ENCODE assay signal across 8 cellular contexts in the genomic region with DNA sequence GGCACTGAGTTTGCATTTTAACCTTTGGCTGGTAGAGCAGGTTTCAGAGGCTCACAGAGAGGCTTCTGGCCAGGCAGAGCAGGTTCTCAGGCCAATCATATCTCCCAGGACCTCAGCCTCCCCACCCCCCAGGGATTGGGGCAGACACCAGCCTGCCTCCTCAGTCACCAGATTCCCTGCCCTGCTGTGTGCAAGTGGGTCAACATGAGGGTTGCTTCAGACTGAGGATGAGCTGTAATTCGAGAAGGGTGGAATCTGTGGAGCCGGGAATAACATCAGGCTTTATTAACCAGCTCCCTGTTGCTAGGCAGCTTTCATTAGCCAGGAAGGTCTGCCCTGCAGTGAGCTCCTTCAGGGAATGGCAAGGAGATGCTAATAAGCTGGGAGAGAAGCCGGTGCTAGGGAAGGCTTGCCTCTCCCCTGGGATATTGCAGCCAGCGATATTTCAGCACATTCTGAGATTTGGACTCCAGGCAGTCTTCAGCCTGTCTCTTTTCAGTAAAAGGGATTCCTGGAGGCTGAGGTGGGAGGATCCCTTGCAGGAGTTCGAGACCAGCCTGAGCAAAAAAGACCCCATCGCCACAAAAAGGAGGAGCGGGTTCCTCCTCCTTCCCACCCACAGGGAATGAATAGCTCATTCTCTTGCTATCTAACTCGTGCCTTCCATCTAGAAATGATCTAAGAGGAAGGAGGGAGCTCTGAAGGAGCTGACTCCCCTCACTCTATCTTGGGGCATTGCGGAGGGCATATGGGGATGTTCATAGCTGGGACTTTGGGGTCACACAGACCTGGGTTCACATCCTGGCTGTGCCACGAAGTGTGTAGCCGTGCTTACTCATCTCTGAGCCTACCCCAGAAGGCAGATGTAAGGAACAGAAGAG. TPM values are rescaled to one million over a fixed set of nuclear protein-coding genes. Genes with fewer than 3 reads are reported as not detected.
DNase-seq lines count a peak whose midpoint lies in the region; ATAC-seq and TF ChIP-seq lines count a peak whose summit lies in the region.

No MANE protein-coding gene starts in this region.

- DNase-seq in DMS53 treated with DMSO at 0.1 percent for 48 hours (lab: John Stamatoyannopoulos, UW; ENCODE audit: unreplicated experiment) (peak; percentile 83), NCI-H2171 (lab: John Stamatoyannopoulos, UW) (peak; percentile 93), chondrocyte (ENCODE audit: low spot score) (no peak), T-helper 9 cell (no peak)
- no peak for DNase-seq in T-helper 2 cell treated with Interferon-gamma antibody and Interleukin-4, amounts not matched to agents 5 μg/mL and 100 μg/mL, for 36 hours (ENCODE audit: low spot score)

- H3K9ac ChIP-seq in liver (ENCODE audit: low read depth in 1 of 2, low read length in 2 of 2), result peak overlapping the region in 1 of 2 donors; percentile 5

- H3K27me3 Mint-ChIP-seq in chondrocyte (ENCODE audit: low read depth), result no peaks in the 10 kb centered on the region
- H3K27me3 Mint-ChIP-seq in T-helper 2 cell treated with Interferon-gamma antibody and Interleukin-4, amounts not matched to agents 5 μg/mL and 100 μg/mL, for 36 hours (ENCODE audit: low read depth), result no peaks in the 10 kb centered on the region

- WGBS in liver, result 58% methylated on average over 11 of the region's 11 CpGs

- peak; percentile 22 to 26 for TF ChIP-seq RAD21 in liver (IDR thresholded peaks at IDR 0.05)

- peaks cover 11% of the 10 kb centered on the region for H3K4me1 Mint-ChIP-seq in chondrocyte (ENCODE audit: low read depth)
- H3K4me1 Mint-ChIP-seq in T-helper 2 cell treated with Interferon-gamma antibody and Interleukin-4, amounts not matched to agents 5 μg/mL and 100 μg/mL, for 36 hours (ENCODE audit: low read depth), result peaks cover 2% of the 10 kb centered on the region

- H3K36me3 Mint-ChIP-seq in chondrocyte (ENCODE audit: low read depth), result no peaks in the 10 kb centered on the region
- peaks cover 5% of the 10 kb centered on the region for H3K36me3 Mint-ChIP-seq in T-helper 2 cell treated with Interferon-gamma antibody and Interleukin-4, amounts not matched to agents 5 μg/mL and 100 μg/mL, for 36 hours (ENCODE audit: low read depth)

- H3K27ac Mint-ChIP-seq in chondrocyte (ENCODE audit: unreplicated experiment), result peak overlapping the region; percentile 63
- H3K27ac Mint-ChIP-seq in T-helper 2 cell treated with Interferon-gamma antibody and Interleukin-4, amounts not matched to agents 5 μg/mL and 100 μg/mL, for 36 hours, result no peak overlapping the region

- H3K27ac ChIP-seq in liver (ENCODE audit: low read depth in 1 of 2, low read length in 2 of 2), result peak overlapping the region; percentile 35 to 38

- ATAC-seq in GM19467 (IDR thresholded peaks at IDR 0.05; ENCODE audit: unreplicated experiment), result no peak
- no peak for ATAC-seq in HG02642 (IDR thresholded peaks at IDR 0.05; ENCODE audit: poor library complexity, unreplicated experiment)

- H3K4me3 Mint-ChIP-seq in chondrocyte (ENCODE audit: unreplicated experiment), result no peak overlapping the region
- H3K4me3 Mint-ChIP-seq in T-helper 2 cell treated with Interferon-gamma antibody and Interleukin-4, amounts not matched to agents 5 μg/mL and 100 μg/mL, for 36 hours, result no peak overlapping the region

- H3K4me1 ChIP-seq in liver (ENCODE audit: control insufficient read depth in 4 of 4, insufficient read depth in 4 of 4, low read length in 3 of 4), result peaks cover 3 to 13% (median 8%) of the 10 kb centered on the region in 4 donors

- TF ChIP-seq CTCF in chondrocyte (IDR thresholded peaks at IDR 0.05) (no peak), liver (IDR thresholded peaks at IDR 0.05; ENCODE audit: low read depth, low read length, missing input control) (no peak)

- peaks cover 0 to 9% (median under 1%) of the 10 kb centered on the region in 4 donors for H3K36me3 ChIP-seq in liver (ENCODE audit: control insufficient read depth in 4 of 4, insufficient read depth in 3 of 4, low read depth in 1 of 4, low read length in 3 of 4)

- no peaks in the 10 kb centered on the region for H3K27me3 ChIP-seq in liver (ENCODE audit: control insufficient read depth in 4 of 4, insufficient read depth in 4 of 4, low read length in 3 of 4)

- H3K4me3 ChIP-seq in liver (ENCODE audit: low read depth in 1 of 3, low read length in 3 of 3), result no peak overlapping the region

- no peaks in the 10 kb centered on the region for H3K9me3 Mint-ChIP-seq in chondrocyte (ENCODE audit: low read depth)
- H3K9me3 Mint-ChIP-seq in T-helper 2 cell treated with Interferon-gamma antibody and Interleukin-4, amounts not matched to agents 5 μg/mL and 100 μg/mL, for 36 hours, result no peaks in the 10 kb centered on the region

- H3K9me3 ChIP-seq in liver (ENCODE audit: control insufficient read depth in 4 of 4, low read length in 3 of 4), result no peaks in the 10 kb centered on the region

TF ChIP-seq in liver, 16 proteins besides CTCF, POLR2A, EP300 and RAD21:
- TF ChIP-seq JUND (IDR thresholded peaks at IDR 0.05) (peak; percentile 59 to 68), RXRA (IDR thresholded peaks at IDR 0.05) (peak; percentile 71 to 76), MAX (IDR thresholded peaks at IDR 0.05) (peak; percentile 21), FOXA1 (IDR thresholded peaks at IDR 0.05) (peak; percentile 92), HNF4A (conservative IDR thresholded peaks at IDR 0.05) (peak; percentile 88 to 89), TAF1 (conservative IDR thresholded peaks at IDR 0.05) (no peak), NR2F2 (IDR thresholded peaks at IDR 0.05) (no peak), GABPA (IDR thresholded peaks at IDR 0.05 in 1 of 2, conservative IDR thresholded peaks at IDR 0.05 in 1 of 2) (peak in 1 of 2 donors; percentile 72), FOXA2 (IDR thresholded peaks at IDR 0.05) (peak; percentile 92), YY1 (IDR thresholded peaks at IDR 0.05) (peak; percentile 76), ZBTB33 (IDR thresholded peaks at IDR 0.05) (no peak), EGR1 (IDR thresholded peaks at IDR 0.05; ENCODE audit: low read depth in 2 of 2) (peak in 1 of 2 donors; percentile 53), HNF4G (IDR thresholded peaks at IDR 0.05) (peak; percentile 73), SP1 (IDR thresholded peaks at IDR 0.05) (peak; percentile 96)
- TF ChIP-seq, protein P1, sequence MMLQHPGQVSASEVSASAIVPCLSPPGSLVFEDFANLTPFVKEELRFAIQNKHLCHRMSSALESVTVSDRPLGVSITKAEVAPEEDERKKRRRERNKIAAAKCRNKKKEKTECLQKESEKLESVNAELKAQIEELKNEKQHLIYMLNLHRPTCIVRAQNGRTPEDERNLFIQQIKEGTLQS (IDR thresholded peaks at IDR 0.05), result no peak
- TF ChIP-seq, protein P2, sequence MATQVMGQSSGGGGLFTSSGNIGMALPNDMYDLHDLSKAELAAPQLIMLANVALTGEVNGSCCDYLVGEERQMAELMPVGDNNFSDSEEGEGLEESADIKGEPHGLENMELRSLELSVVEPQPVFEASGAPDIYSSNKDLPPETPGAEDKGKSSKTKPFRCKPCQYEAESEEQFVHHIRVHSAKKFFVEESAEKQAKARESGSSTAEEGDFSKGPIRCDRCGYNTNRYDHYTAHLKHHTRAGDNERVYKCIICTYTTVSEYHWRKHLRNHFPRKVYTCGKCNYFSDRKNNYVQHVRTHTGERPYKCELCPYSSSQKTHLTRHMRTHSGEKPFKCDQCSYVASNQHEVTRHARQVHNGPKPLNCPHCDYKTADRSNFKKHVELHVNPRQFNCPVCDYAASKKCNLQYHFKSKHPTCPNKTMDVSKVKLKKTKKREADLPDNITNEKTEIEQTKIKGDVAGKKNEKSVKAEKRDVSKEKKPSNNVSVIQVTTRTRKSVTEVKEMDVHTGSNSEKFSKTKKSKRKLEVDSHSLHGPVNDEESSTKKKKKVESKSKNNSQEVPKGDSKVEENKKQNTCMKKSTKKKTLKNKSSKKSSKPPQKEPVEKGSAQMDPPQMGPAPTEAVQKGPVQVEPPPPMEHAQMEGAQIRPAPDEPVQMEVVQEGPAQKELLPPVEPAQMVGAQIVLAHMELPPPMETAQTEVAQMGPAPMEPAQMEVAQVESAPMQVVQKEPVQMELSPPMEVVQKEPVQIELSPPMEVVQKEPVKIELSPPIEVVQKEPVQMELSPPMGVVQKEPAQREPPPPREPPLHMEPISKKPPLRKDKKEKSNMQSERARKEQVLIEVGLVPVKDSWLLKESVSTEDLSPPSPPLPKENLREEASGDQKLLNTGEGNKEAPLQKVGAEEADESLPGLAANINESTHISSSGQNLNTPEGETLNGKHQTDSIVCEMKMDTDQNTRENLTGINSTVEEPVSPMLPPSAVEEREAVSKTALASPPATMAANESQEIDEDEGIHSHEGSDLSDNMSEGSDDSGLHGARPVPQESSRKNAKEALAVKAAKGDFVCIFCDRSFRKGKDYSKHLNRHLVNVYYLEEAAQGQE (IDR thresholded peaks at IDR 0.05), result peak; percentile 70

RNA-seq across cellular contexts. Expression of gene SGSM2, which starts 10.7 kb away (rescaled TPM):
- total RNA-seq in chondrocyte (43.2 to 52.6 TPM (median 43.2 TPM) in 3 replicates), liver (10 to 100 TPM; 12.4 to 17.5 TPM)
- 10 to 100 TPM in 1 of 2 donors, 1 to 10 TPM in 1; 5.5 to 12.4 TPM for polyA plus RNA-seq in liver

RNA-seq across cellular contexts. Expression of gene TSR1, which starts 11.8 kb away (rescaled TPM):
- total RNA-seq in chondrocyte (21.1 to 24.5 TPM (median 21.6 TPM) in 3 replicates), liver (10 to 100 TPM; 18.1 to 27.0 TPM)
- polyA plus RNA-seq in liver, result 1 to 10 TPM; 6.5 to 9.6 TPM

RNA-seq across cellular contexts. Expression of gene SRR, which starts 44.3 kb away (rescaled TPM):
- total RNA-seq in chondrocyte (14.7 to 16.5 TPM (median 14.7 TPM) in 3 replicates), liver (10 to 100 TPM in 1 of 2 donors, 1 to 10 TPM in 1; 4.9 to 10.3 TPM)
- polyA plus RNA-seq in liver, result 1 to 10 TPM; 2.9 to 3.8 TPM

RNA-seq across cellular contexts. Expression of gene SMG6, which starts 44.5 kb away (rescaled TPM):
- total RNA-seq in chondrocyte, result 28.7 to 33.6 TPM (median 30.1 TPM) in 3 replicates
- 10 to 100 TPM in 1 of 2 donors, 1 to 10 TPM in 1; 9.3 to 12.0 TPM for total RNA-seq in liver
- 1 to 10 TPM; 4.9 to 7.1 TPM for polyA plus RNA-seq in liver

RNA-seq across cellular contexts. Expression of gene MNT, which starts 52.8 kb away (rescaled TPM):
- 22.7 to 29.8 TPM (median 29.4 TPM) in 3 replicates for total RNA-seq in chondrocyte
- total RNA-seq in liver, result 1 to 10 TPM; 2.8 to 5.0 TPM
- polyA plus RNA-seq in liver, result 1 to 10 TPM; 1.7 to 2.5 TPM

Comparison
In these comparisons a context has a peak if more than half of its experiments do, and no peak if none do; other contexts are left out.
1. DNase-seq: peak in DMS53 treated with DMSO at 0.1 percent for 48 hours (single experiment) and NCI-H2171 (single experiment); none in chondrocyte (single experiment), T-helper 9 cell (single experiment) and T-helper 2 cell treated with Interferon-gamma antibody and Interleukin-4, amounts not matched to agents 5 μg/mL and 100 μg/mL, for 36 hours (single experiment).